In the genomic region with DNA sequence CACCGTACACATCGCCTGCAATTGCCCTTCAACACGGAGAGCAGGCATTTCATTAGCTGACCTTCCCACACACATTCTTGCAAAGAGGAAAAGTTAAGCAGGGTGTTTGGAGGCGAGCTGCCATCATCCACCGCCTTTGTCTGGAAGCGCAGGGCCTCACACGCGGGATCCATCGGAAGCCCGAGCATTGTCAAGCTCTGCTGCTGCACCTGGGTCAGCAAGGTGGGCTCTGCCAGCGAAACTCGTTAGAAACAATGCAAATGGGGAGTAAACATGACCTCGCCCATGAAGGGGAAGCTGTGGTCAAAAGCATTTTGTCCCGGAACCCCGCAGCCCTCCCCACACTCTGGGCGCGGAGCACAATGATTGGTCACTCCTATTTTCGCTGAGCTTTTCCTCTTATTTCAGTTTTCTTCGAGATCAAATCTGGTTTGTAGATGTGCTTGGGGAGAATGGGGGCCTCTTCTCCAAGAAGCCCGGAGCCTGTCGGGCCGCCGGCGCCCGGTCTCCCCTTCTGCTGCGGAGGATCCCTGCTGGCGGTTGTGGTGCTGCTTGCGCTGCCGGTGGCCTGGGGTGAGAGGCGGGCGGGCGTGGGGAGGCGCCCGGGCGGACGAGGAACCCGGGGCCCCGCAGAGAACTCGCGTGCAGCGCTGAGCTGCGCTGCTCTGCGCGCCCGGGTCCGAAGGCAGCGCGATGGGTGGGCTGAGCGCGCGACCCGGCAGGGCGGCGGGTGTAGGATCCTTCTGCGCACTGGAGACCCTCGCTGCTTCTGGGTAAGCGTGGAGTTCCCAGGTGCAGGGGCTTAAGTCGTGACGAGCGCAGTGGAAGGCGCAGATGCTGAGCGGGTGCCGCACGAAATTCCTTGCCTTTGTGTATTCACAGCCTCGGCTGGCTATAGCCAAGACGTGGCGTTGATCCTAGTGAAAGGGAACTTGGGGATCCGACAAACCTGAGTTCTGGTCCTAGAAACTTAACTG, we compare ENCODE assay signal across 9 cellular contexts. TPM values are rescaled to one million over a fixed set of nuclear protein-coding genes. Genes with fewer than 3 reads are reported as not detected.
DNase-seq lines count a peak whose midpoint lies in the region; ATAC-seq and TF ChIP-seq lines count a peak whose summit lies in the region.
"Had no signal": no experiment of that assay in that cellular context is flagged by ENCODE, and none has a peak within 500 bp of the region (broad histone marks: within the 10 kb centered on the region; RNA-seq: fewer than 3 reads in every experiment).

A gene (plus strand): TSS at position 342 of the 977 bp plus-strand sequence. CDS start 111 bp downstream, at position 453.

- intact Hi-C loops in body of pancreas (cut with DNase I) (no loop called here), right lobe of liver (cut with DNase I) (no loop called here)

- WGBS in body of pancreas, 2 donors = 6 to 14% methylated on average over 23 to 35 of the region's 68 CpGs
- 8% methylated on average over 30 of the region's 68 CpGs for WGBS in right lobe of liver (ENCODE audit: insufficient coverage, low coverage, low lambda C conversion rate, missing lambda C conversion rate)

- H3K27me3 ChIP-seq in body of pancreas (peaks cover 0 to 20% of the 10 kb centered on the region in 2 donors), right lobe of liver (peaks cover 0 to 4% of the 10 kb centered on the region in 2 donors)

- TF ChIP-seq POLR2A in body of pancreas (IDR thresholded peaks at IDR 0.05) = no peak
- no peak for TF ChIP-seq POLR2A in right lobe of liver (IDR thresholded peaks at IDR 0.05)

- TF ChIP-seq CTCF in body of pancreas (IDR thresholded peaks at IDR 0.05) (no peak), right lobe of liver (IDR thresholded peaks at IDR 0.05) (no peak)

- ATAC-seq in GM18861 (IDR thresholded peaks at IDR 0.05; ENCODE audit: unreplicated experiment) (peak; percentile 34), HG02884 (IDR thresholded peaks at IDR 0.05; ENCODE audit: unreplicated experiment) (peak; percentile 54), body of pancreas (peak; percentile 24), right lobe of liver (peak; percentile 52 to 67 (median 62))

- no peak within 1 kb of the TSS for H3K27ac ChIP-seq in body of pancreas
- peak within 1 kb of the TSS in 2 of 3 donors; percentile 7 to 52 for H3K27ac ChIP-seq in right lobe of liver

- DNase-seq in T follicular helper cell (ENCODE audit: low read depth) (peak; percentile 11), body of pancreas (peak in 3 of 4 donors; percentile 16 to 38 (median 25)), right lobe of liver (peak; percentile 42 to 72 (median 52)), epidermal melanocyte (ENCODE audit: insufficient read length, low spot score) (no peak), HCEC 1CT (no peak)
- peak; percentile 3 to 10 for DNase-seq in stimulated activated CD8-positive, alpha-beta memory T cell treated with anti-CD3 and anti-CD28 coated beads, Interleukin-4, amount 100 ng/mL, for 1 hour (ENCODE audit: low read depth in 2 of 2, low spot score in 1 of 2)

- H3K9me3 ChIP-seq in body of pancreas = no peaks in the 10 kb centered on the region
- H3K9me3 ChIP-seq in right lobe of liver = no peaks in the 10 kb centered on the region

- H3K4me3 ChIP-seq in body of pancreas (no peak within 1 kb of the TSS), right lobe of liver (peak within 1 kb of the TSS; percentile 16 to 39 (median 25))

- H3K36me3 ChIP-seq in body of pancreas (replicated peaks in 1 of 2; ENCODE audit: insufficient read depth in 1 of 2, low read depth in 2 of 2) (no peaks in the 10 kb centered on the region), right lobe of liver (no peaks in the 10 kb centered on the region)

- H3K4me1 ChIP-seq in body of pancreas (peaks cover 11% of the 10 kb centered on the region), right lobe of liver (peaks cover 0 to 7% (median 0%) of the 10 kb centered on the region in 4 donors)

RNA-seq across cellular contexts. Expression of the gene that starts here (rescaled TPM):
- total RNA-seq in body of pancreas (1 to 10 TPM in 1 of 2 donors, under 1 TPM in 1; 0.33 to 1.3 TPM), right lobe of liver (1 to 10 TPM; 1.1 to 7.8 (median 2.0) TPM)
- total RNA-seq: renal cortical epithelial cell had no signal

Comparison
In these comparisons a context has a peak if more than half of its experiments do, and no peak if none do; other contexts are left out.
1. DNase-seq: peak in T follicular helper cell (single experiment), body of pancreas (3 of 4), right lobe of liver (3 of 3) and stimulated activated CD8-positive, alpha-beta memory T cell treated with anti-CD3 and anti-CD28 coated beads, Interleukin-4, amount 100 ng/mL, for 1 hour (2 of 2); none in epidermal melanocyte (single experiment) and HCEC 1CT (single experiment).
2. H3K27ac ChIP-seq: peak in right lobe of liver (2 of 3); none in body of pancreas (0 of 4).
3. H3K4me3 ChIP-seq: peak in right lobe of liver (3 of 3); none in body of pancreas (0 of 2).
4. Peak in every context shown above with its lines, with median percentiles within 50 percentile points of each other: ATAC-seq.